ENCODE assay signal across 8 cellular contexts in the genomic region with DNA sequence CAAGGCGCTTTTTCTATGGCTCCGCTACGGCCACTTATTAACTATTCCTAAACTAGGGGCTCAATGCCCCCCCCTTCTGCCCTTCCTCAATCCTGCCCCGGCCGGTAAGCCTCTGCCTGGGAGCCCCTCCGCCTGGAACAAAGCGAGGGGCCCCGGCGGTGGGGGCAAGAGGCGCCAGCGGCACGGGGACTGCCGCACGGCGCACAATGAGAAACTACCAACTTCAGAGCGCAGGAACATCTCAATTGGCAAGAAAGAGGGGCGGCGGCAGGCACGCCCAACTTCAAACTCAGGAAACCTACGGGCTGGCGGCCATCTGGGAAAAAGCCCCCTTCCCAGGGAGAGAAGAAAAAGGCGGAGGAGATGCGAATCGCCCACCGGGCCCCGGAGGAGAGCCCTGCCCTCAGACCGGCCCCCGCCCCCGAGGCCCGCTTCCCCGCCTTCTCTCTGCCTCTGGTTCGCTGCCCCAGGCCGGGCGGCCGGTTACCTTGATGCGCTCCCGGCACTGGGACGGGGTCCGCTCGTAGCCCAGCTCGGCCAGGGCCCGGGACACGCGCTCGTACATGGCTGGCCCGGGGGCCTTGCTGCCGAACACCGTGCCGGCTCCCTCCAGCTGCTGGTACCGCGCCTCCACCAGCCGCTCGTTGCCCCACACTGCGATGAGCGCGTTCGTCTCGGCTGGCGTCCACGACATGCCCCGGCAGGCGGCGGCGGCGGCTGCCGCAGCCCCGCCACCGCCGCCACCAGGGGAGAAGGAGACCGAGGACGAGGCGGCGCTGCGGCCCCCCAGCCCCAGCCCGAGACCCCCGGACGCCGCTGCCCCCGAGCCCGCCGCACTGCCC. TPM values are rescaled to one million over a fixed set of nuclear protein-coding genes. Genes with fewer than 3 reads are reported as not detected.
A peak's percentile ranks its signal among the peaks of the same experiment; 100 is the strongest.
DNase-seq lines count a peak whose midpoint lies in the region; ATAC-seq, FAIRE-seq and TF ChIP-seq lines count a peak whose summit lies in the region.

No MANE protein-coding gene starts in this region.

- H3K36me3 ChIP-seq in Peyer's patch (no peaks in the 10 kb centered on the region), pancreas (no peaks in the 10 kb centered on the region), vagina (no peaks in the 10 kb centered on the region)

- no peaks in the 10 kb centered on the region for H3K9me3 ChIP-seq in Peyer's patch
- no peaks in the 10 kb centered on the region for H3K9me3 ChIP-seq in pancreas
- H3K9me3 ChIP-seq in vagina, result no peaks in the 10 kb centered on the region

- intact Hi-C loops in pancreas (cut with DNase I), result no loop called here
- intact Hi-C loops in vagina (cut with DNase I), result no loop called here

- no peak for FAIRE-seq in pancreas (lab: Jason Lieb, UNC)

- H3K27ac ChIP-seq in Peyer's patch (peak overlapping the region; percentile 89 to 98 (median 98)), pancreas (peak overlapping the region; percentile 85 to 99 (median 96)), vagina (peak overlapping the region; percentile 90)

- H3K4me1 ChIP-seq in Peyer's patch (peaks cover 0 to 18% (median 6%) of the 10 kb centered on the region in 4 donors), pancreas (peaks cover 0 to 15% (median 11%) of the 10 kb centered on the region in 3 donors), vagina (peaks cover 34% of the 10 kb centered on the region)

- DNase-seq in SIG-M5 treated with dmso at 0.1 percent for 504 hours (lab: John Stamatoyannopoulos, UW; ENCODE audit: unreplicated experiment), result peak; percentile 26
- DNase-seq in SIG-M5 (lab: John Stamatoyannopoulos, UW), result no peak
- peak; percentile 25 to 67 (median 57) for DNase-seq in Peyer's patch
- DNase-seq in activated gamma-delta T cell treated with anti-CD3 and anti-CD28 coated beads, Interleukin-2, amount 50 U/mL, for 16 hours (ENCODE audit: low read depth), result peak; percentile 9
- DNase-seq in germinal center (ENCODE audit: low spot score), result peak; percentile 60
- DNase-seq in pancreas, result peak; percentile 9 to 77 (median 40)
- no peak for DNase-seq in vagina (ENCODE audit: extremely low spot score in 2 of 2)

- ATAC-seq in HG02970 (IDR thresholded peaks at IDR 0.05; ENCODE audit: low FRiP score, unreplicated experiment) (peak; percentile 39), pancreas (peak; percentile 36 to 60 (median 44))

- WGBS in pancreas, 2 donors, result 0 to 1% methylated on average over 47 to 81 of the region's 81 CpGs

- TF ChIP-seq POLR2A in Peyer's patch (IDR thresholded peaks at IDR 0.05), result no peak
- TF ChIP-seq POLR2A in vagina (IDR thresholded peaks at IDR 0.05), result no peak

- TF ChIP-seq CTCF in Peyer's patch (IDR thresholded peaks at IDR 0.05) (no peak), pancreas (IDR thresholded peaks at IDR 0.05) (no peak), vagina (IDR thresholded peaks at IDR 0.05) (no peak)

- H3K27me3 ChIP-seq in Peyer's patch, result no peaks in the 10 kb centered on the region
- H3K27me3 ChIP-seq in pancreas, result no peaks in the 10 kb centered on the region
- H3K27me3 ChIP-seq in vagina, result no peaks in the 10 kb centered on the region

- H3K4me3 ChIP-seq in Peyer's patch (peak overlapping the region; percentile 75 to 100 (median 99)), pancreas (peak overlapping the region; percentile 85 to 91 (median 90)), vagina (peak overlapping the region; percentile 70 to 93)

RNA-seq across cellular contexts. Expression of a gene that starts 0.6 kb away (rescaled TPM):
- total RNA-seq in Peyer's patch (10 to 100 TPM; 16.5 to 33.8 (median 17.3) TPM), pancreas (10 to 100 TPM in 1 of 6 donors, 1 to 10 TPM in 5; 4.6 to 11.0 (median 5.9) TPM), vagina (9.8 TPM)
- polyA plus RNA-seq in pancreas, result 10 to 100 TPM; 11.7 to 23.3 TPM

RNA-seq across cellular contexts. Expression of a gene that starts 37.5 kb away (rescaled TPM):
- total RNA-seq in Peyer's patch, result 10 to 100 TPM in 1 of 4 donors, 1 to 10 TPM in 3; 1.2 to 11.1 (median 6.6) TPM
- total RNA-seq in pancreas, result 1 to 10 TPM; 5.0 to 10.0 (median 6.5) TPM
- polyA plus RNA-seq in pancreas, result 10 to 100 TPM in 1 of 2 donors, 1 to 10 TPM in 1; 9.4 to 27.1 TPM
- total RNA-seq in vagina, result 34.9 TPM

RNA-seq across cellular contexts. Expression of a gene that starts 47.5 kb away (rescaled TPM):
- total RNA-seq in Peyer's patch (not detected), pancreas (1 to 10 TPM in 3 of 6 donors, under 1 TPM in 3; 0.18 to 2.1 (median 1.0) TPM), vagina (0.74 TPM)
- 1 to 10 TPM; 1.1 to 4.5 TPM for polyA plus RNA-seq in pancreas

RNA-seq across cellular contexts. Expression of a gene that starts 59.9 kb away (rescaled TPM):
- total RNA-seq in Peyer's patch (10 to 100 TPM in 1 of 4 donors, under 1 TPM in 1, not detected in 2; 0.67 to 10.7 TPM), pancreas (1 to 10 TPM in 3 of 6 donors, under 1 TPM in 2, not detected in 1; 0.24 to 1.9 (median 1.2) TPM), vagina (0.98 TPM)
- polyA plus RNA-seq in pancreas, result 1 to 10 TPM; 2.7 to 3.7 TPM

Comparison
In these comparisons a context has a peak if more than half of its experiments do, and no peak if none do; other contexts are left out.
1. DNase-seq: peak in SIG-M5 treated with dmso at 0.1 percent for 504 hours (single experiment), Peyer's patch (3 of 3), activated gamma-delta T cell treated with anti-CD3 and anti-CD28 coated beads, Interleukin-2, amount 50 U/mL, for 16 hours (single experiment), germinal center (single experiment) and pancreas (6 of 6); none in SIG-M5 (single experiment) and vagina (0 of 2).
2. Peak in every context shown above with its lines, with median percentiles within 50 percentile points of each other: H3K27ac ChIP-seq and H3K4me3 ChIP-seq.